2 cellular contexts compared by ENCODE assay signal in genomic region chr13:90416938-90417337, GRCh38.
TF ChIP-seq lines count a peak whose summit lies in the region.

No MANE protein-coding gene starts in this region.

TF ChIP-seq in SK-N-SH, 30 proteins besides CTCF, POLR2A, EP300 and RAD21 (continued from another document):
- TF ChIP-seq ZBTB33 (IDR thresholded peaks at IDR 0.05; ENCODE audit: borderline replicate concordance, low read depth), result no peak
- no peak for TF ChIP-seq YY1 (IDR thresholded peaks at IDR 0.05; ENCODE audit: low read depth)
- no peak for TF ChIP-seq SMC3 (IDR thresholded peaks at IDR 0.05; ENCODE audit: low read depth, low read length)
- no peak for TF ChIP-seq SIN3A (IDR thresholded peaks at IDR 0.05; ENCODE audit: borderline replicate concordance, low read depth, low read length)
- TF ChIP-seq RXRA (IDR thresholded peaks at IDR 0.05; ENCODE audit: borderline replicate concordance, low read depth), result no peak
- no peak for TF ChIP-seq NFIC (IDR thresholded peaks at IDR 0.05; ENCODE audit: borderline replicate concordance)
- no peak for TF ChIP-seq USF2 (IDR thresholded peaks at IDR 0.05; ENCODE audit: borderline replicate concordance, low read depth, low read length)

TF ChIP-seq in SK-N-SH treated with all-trans-retinoic acid at 6 μM for 48 hours, 23 proteins besides CTCF, POLR2A, EP300 and RAD21 (continued from another document):
- TF ChIP-seq CREB5 (CRISPR knock-in tag; IDR thresholded peaks at IDR 0.05; ENCODE audit: low read depth) (no peak), PPARA (CRISPR knock-in tag; IDR thresholded peaks at IDR 0.05; ENCODE audit: borderline replicate concordance) (no peak), ZNF565 (CRISPR knock-in tag; conservative IDR thresholded peaks at IDR 0.05; ENCODE audit: low read depth) (no peak), TSHZ2 (CRISPR knock-in tag; IDR thresholded peaks at IDR 0.05) (no peak), POU6F1 (CRISPR knock-in tag; IDR thresholded peaks at IDR 0.05; ENCODE audit: borderline replicate concordance, low read depth) (no peak), TCF4 (CRISPR knock-in tag; IDR thresholded peaks at IDR 0.05; ENCODE audit: borderline replicate concordance) (no peak), TOX (CRISPR knock-in tag; IDR thresholded peaks at IDR 0.05; ENCODE audit: borderline replicate concordance) (no peak), ISL1 (CRISPR knock-in tag; IDR thresholded peaks at IDR 0.05) (no peak), RARB (CRISPR knock-in tag; IDR thresholded peaks at IDR 0.05) (no peak), ZNF8 (CRISPR knock-in tag; IDR thresholded peaks at IDR 0.05) (no peak)
